In the genomic region with DNA sequence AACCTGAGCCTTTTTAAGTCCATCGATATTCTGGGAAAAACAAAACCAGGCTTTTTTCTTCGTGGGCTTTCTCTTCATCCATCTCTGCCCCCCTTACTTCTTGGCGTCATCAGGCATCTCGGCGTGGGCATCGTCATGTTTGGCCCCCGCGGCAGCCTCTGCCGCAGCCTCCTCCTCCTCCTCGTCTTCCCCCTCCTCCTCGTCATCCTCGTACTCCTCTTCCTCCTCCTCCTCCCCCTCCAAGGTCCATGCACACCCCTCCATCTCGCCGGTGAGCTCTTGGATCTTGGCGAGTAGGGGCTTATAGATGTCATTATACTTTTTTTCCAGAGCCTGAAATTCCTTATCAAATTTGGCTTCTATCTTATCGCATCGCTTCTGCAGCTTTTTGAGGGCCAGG, we compare ENCODE assay signal across 8 cellular contexts. TPM values are rescaled to one million over a fixed set of nuclear protein-coding genes. Genes with fewer than 3 reads are reported as not detected.
DNase-seq lines count a peak whose midpoint lies in the region; ATAC-seq and TF ChIP-seq lines count a peak whose summit lies in the region.

No MANE protein-coding gene starts in this region.

- peaks cover 8% of the 10 kb centered on the region for H3K4me1 Mint-ChIP-seq in chondrocyte (ENCODE audit: low read depth)

- TF ChIP-seq EP300 in suprapubic skin (IDR thresholded peaks at IDR 0.05) = no peak

- no peaks in the 10 kb centered on the region for H3K27me3 Mint-ChIP-seq in chondrocyte (ENCODE audit: low read depth)

- TF ChIP-seq POLR2A in suprapubic skin (IDR thresholded peaks at IDR 0.05) = no peak

- peak overlapping the region; percentile 73 for H3K4me3 ChIP-seq in GM12865 (ENCODE audit: low read depth, low read length)
- H3K4me3 ChIP-seq in SJSA1 = peak overlapping the region; percentile 64
- H3K4me3 ChIP-seq in suprapubic skin = peak overlapping the region; percentile 56

- H3K9me3 Mint-ChIP-seq in chondrocyte (ENCODE audit: low read depth) = no peaks in the 10 kb centered on the region

- H3K36me3 Mint-ChIP-seq in chondrocyte (ENCODE audit: low read depth) = no peaks in the 10 kb centered on the region

- H3K36me3 ChIP-seq in SJSA1 (no peaks in the 10 kb centered on the region), suprapubic skin (peaks cover 9% of the 10 kb centered on the region)

- 52% methylated on average over 17 of the region's 17 CpGs for WGBS in suprapubic skin

- H3K4me3 Mint-ChIP-seq in chondrocyte (ENCODE audit: unreplicated experiment) = peak overlapping the region; percentile 82

- DNase-seq in GM12865 (ENCODE audit: low read depth) (no peak), SJSA1 (ENCODE audit: low read depth in 1 of 2, low spot score in 2 of 2) (peak in 1 of 2 experiments; percentile 7), chondrocyte (ENCODE audit: low spot score) (no peak), lung microvascular endothelial cell (ENCODE audit: low read depth in 2 of 2) (peak; percentile 3 to 37), suprapubic skin (ENCODE audit: low spot score in 2 of 2) (no peak), SHP77 (lab: John Stamatoyannopoulos, UW) (no peak), NCI-H2029 treated with DMSO at 0.1 percent for 48 hours (lab: John Stamatoyannopoulos, UW) (no peak)

- H3K4me1 ChIP-seq in SJSA1 (replicated peaks) = peaks cover 7% of the 10 kb centered on the region; the same call in 1 of the 2 replicates
- H3K4me1 ChIP-seq in suprapubic skin = no peaks in the 10 kb centered on the region

- H3K9me3 ChIP-seq in SJSA1 (replicated peaks) (no peaks in the 10 kb centered on the region), suprapubic skin (no peaks in the 10 kb centered on the region)

- ATAC-seq in GM19328 (IDR thresholded peaks at IDR 0.05; ENCODE audit: unreplicated experiment) = no peak

- 0 out of 2 replicates have a peak overlapping the region, but pooled peaks have one; percentile 44 for H3K27ac ChIP-seq in SJSA1
- no peak overlapping the region for H3K27ac ChIP-seq in suprapubic skin

- TF ChIP-seq CTCF in GM12865 (IDR thresholded peaks at IDR 0.05; ENCODE audit: insufficient read depth, low read depth, low read length, missing control alignments) (no peak), chondrocyte (IDR thresholded peaks at IDR 0.05) (no peak), suprapubic skin (IDR thresholded peaks at IDR 0.05) (no peak)

- H3K27me3 ChIP-seq in SJSA1 (replicated peaks) = no peaks in the 10 kb centered on the region
- no peaks in the 10 kb centered on the region for H3K27me3 ChIP-seq in suprapubic skin

- peak overlapping the region; percentile 78 for H3K27ac Mint-ChIP-seq in chondrocyte (ENCODE audit: unreplicated experiment)

RNA-seq across cellular contexts. Expression of gene NAP1L5, which starts 0.5 kb away (rescaled TPM):
- total RNA-seq in SJSA1 (2014; rRNA removed; shearing (Covaris generic)) = 1.5 and 5.5 TPM in 2 replicates
- total RNA-seq in chondrocyte (5.1 to 9.1 TPM (median 5.8 TPM) in 3 replicates), lung microvascular endothelial cell (2.2 and 2.6 TPM in 2 replicates), suprapubic skin (1 to 10 TPM; 1.1 to 2.4 (median 2.0) TPM)

Comparison
In these comparisons a context has a peak if more than half of its experiments do, and no peak if none do; other contexts are left out.
1. DNase-seq: peak in lung microvascular endothelial cell (2 of 2); none in GM12865 (single experiment), chondrocyte (single experiment), suprapubic skin (0 of 2), SHP77 (0 of 2) and NCI-H2029 treated with DMSO at 0.1 percent for 48 hours (single experiment).
2. Peak in every context shown above with its lines, with median percentiles within 50 percentile points of each other: H3K4me3 ChIP-seq.